ENCODE assay signal across 18 cellular contexts in genomic region chr3:118742760-118743159, GRCh38.
DNase-seq lines count a peak whose midpoint lies in the region; ATAC-seq and TF ChIP-seq lines count a peak whose summit lies in the region.
"Had no signal": no experiment of that assay in that cellular context is flagged by ENCODE, and none has a peak within 500 bp of the region (broad histone marks: within the 10 kb centered on the region; RNA-seq: fewer than 3 reads in every experiment).

No MANE protein-coding gene starts in this region.

- H3K36me3 Mint-ChIP-seq in MCF 10A (ENCODE audit: insufficient read depth, unreplicated experiment), result no peaks in the 10 kb centered on the region

- H3K9me3 ChIP-seq in mammary epithelial cell (replicated peaks; ENCODE audit: insufficient read depth, low read length) (no peaks in the 10 kb centered on the region), esophagus muscularis mucosa (no peaks in the 10 kb centered on the region)
- H3K9me3 ChIP-seq: A549, Caco-2 had no signal

- H3K4me1 ChIP-seq in mammary epithelial cell (ENCODE audit: insufficient read depth, low read length) (no peaks in the 10 kb centered on the region), esophagus muscularis mucosa (no peaks in the 10 kb centered on the region)
- H3K4me1 ChIP-seq: A549, Caco-2 had no signal

- H3K27ac Mint-ChIP-seq in MCF 10A (ENCODE audit: low read depth, unreplicated experiment), result no peak overlapping the region
- H3K27ac Mint-ChIP-seq: CD4-positive, alpha-beta T cell; H9 had no signal

- no peaks in the 10 kb centered on the region for H3K79me2 ChIP-seq in mammary epithelial cell (ENCODE audit: insufficient read depth, low read length)

- H3K9ac ChIP-seq in mammary epithelial cell (ENCODE audit: insufficient read depth, low read length), result no peak overlapping the region

- intact Hi-C loops in MCF 10A (cut with micrococcal nuclease), result no loop called here
- intact Hi-C loops in mammary epithelial cell (cut with micrococcal nuclease), result no loop called here
- intact Hi-C loops in esophagus muscularis mucosa (cut with DNase I), result no loop called here

- no peaks in the 10 kb centered on the region for H4K20me1 ChIP-seq in mammary epithelial cell (ENCODE audit: insufficient read depth, low read length)

- DNase-seq in MCF 10A (ENCODE audit: unreplicated experiment), result peak; percentile 22
- DNase-seq in mammary epithelial cell, result no peak
- DNase-seq in esophagus muscularis mucosa (ENCODE audit: extremely low spot score), result peak; percentile 50
- no peak for DNase-seq in omental fat pad (ENCODE audit: low spot score)
- DNase-seq in NCI-H524 (lab: John Stamatoyannopoulos, UW), result no peak
- DNase-seq: AML-193; Caco-2; CD4-positive, alpha-beta T cell; GOT3; H9; IMR-90 had no signal

- TF ChIP-seq EP300 in esophagus muscularis mucosa (IDR thresholded peaks at IDR 0.05), result no peak

- TF ChIP-seq POLR2A in esophagus muscularis mucosa (IDR thresholded peaks at IDR 0.05; ENCODE audit: low read depth) (no peak), GM18505 (IDR thresholded peaks at IDR 0.05; ENCODE audit: borderline replicate concordance, extremely low read depth, insufficient read depth, insufficient read length) (no peak)

- BruUV-seq in MCF 10A (replicated peaks; lab: Mats Ljungman, UMichigan) (no TSS peak), mammary epithelial cell (replicated peaks; lab: Mats Ljungman, UMichigan) (no TSS peak)

- H3K36me3 ChIP-seq in mammary epithelial cell (ENCODE audit: insufficient read depth, low read length) (no peaks in the 10 kb centered on the region), esophagus muscularis mucosa (no peaks in the 10 kb centered on the region)

- dilution Hi-C loops in mammary epithelial cell (cut with HindIII; ENCODE audit: low sequenced_read_pairs), result no loop called here

- WGBS in mammary epithelial cell (ENCODE audit: low coverage, missing lambda C conversion rate), result 8% methylated on average over 2 of the region's 2 CpGs
- 82% methylated on average over 2 of the region's 2 CpGs for WGBS in esophagus muscularis mucosa

- no peak overlapping the region for H3K4me2 ChIP-seq in mammary epithelial cell (ENCODE audit: insufficient read depth, low read depth, low read length)
- H3K4me2 ChIP-seq: A549 had no signal

- H3K4me3 ChIP-seq in mammary epithelial cell (replicated peaks in 1 of 3; ENCODE audit: insufficient read depth in 1 of 3, low read depth in 2 of 3, low read length in 3 of 3) (no peak overlapping the region), esophagus muscularis mucosa (no peak overlapping the region)
- H3K4me3 ChIP-seq: A549, K562 had no signal

- POLR2A ChIA-PET in MCF 10A (lab: Yijun Ruan, JAX), result no interaction called here

- in situ Hi-C loops in mammary epithelial cell (cut with MboI; ENCODE audit: low sequenced_read_pairs in 2 of 2), result no loop called here

- ATAC-seq in omental fat pad (ENCODE audit: low FRiP score), result peak; percentile 73
- no peak for ATAC-seq in GM18505 (IDR thresholded peaks at IDR 0.05; ENCODE audit: unreplicated experiment)
- no peak for ATAC-seq in HG02571 (IDR thresholded peaks at IDR 0.05; ENCODE audit: unreplicated experiment)
- ATAC-seq: A549, K562 had no signal

- no peak overlapping the region for H3K27ac ChIP-seq in mammary epithelial cell (ENCODE audit: insufficient read depth, low read depth, low read length)
- no peak overlapping the region for H3K27ac ChIP-seq in esophagus muscularis mucosa (replicated peaks in 1 of 4)
- H3K27ac ChIP-seq: 22Rv1, A549, C4-2B, HL-60 had no signal

- no peaks in the 10 kb centered on the region for H3K27me3 Mint-ChIP-seq in MCF 10A (ENCODE audit: insufficient read depth, unreplicated experiment)
- H3K27me3 Mint-ChIP-seq: CD4-positive, alpha-beta T cell had no signal

- no peak overlapping the region for H2AFZ ChIP-seq in mammary epithelial cell (ENCODE audit: low read depth, low read length)

- no peak for TF ChIP-seq CTCF in MCF 10A (IDR thresholded peaks at IDR 0.05; ENCODE audit: unreplicated experiment)
- no peak for TF ChIP-seq CTCF in mammary epithelial cell (conservative IDR thresholded peaks at IDR 0.05 in 1 of 2, IDR thresholded peaks at IDR 0.05 in 1 of 2; ENCODE audit: extremely low read depth in 1 of 2, insufficient read depth in 1 of 2, low read depth in 1 of 2, low read length in 2 of 2)
- TF ChIP-seq CTCF in esophagus muscularis mucosa (IDR thresholded peaks at IDR 0.05), result no peak
- TF ChIP-seq CTCF in omental fat pad (IDR thresholded peaks at IDR 0.05), result no peak

- H3K9me3 Mint-ChIP-seq in MCF 10A (ENCODE audit: unreplicated experiment), result no peaks in the 10 kb centered on the region

- no peak overlapping the region for H3K4me3 Mint-ChIP-seq in MCF 10A (ENCODE audit: unreplicated experiment)
- H3K4me3 Mint-ChIP-seq: CD4-positive, alpha-beta T cell; H9 had no signal

- H3K27me3 ChIP-seq in mammary epithelial cell (ENCODE audit: insufficient read depth, low read length), result no peaks in the 10 kb centered on the region
- H3K27me3 ChIP-seq in esophagus muscularis mucosa, result no peaks in the 10 kb centered on the region

- H3K4me1 Mint-ChIP-seq in MCF 10A (ENCODE audit: insufficient read depth, unreplicated experiment), result peaks cover 6% of the 10 kb centered on the region

- CTCF ChIA-PET in MCF 10A (lab: Yijun Ruan, JAX), result interaction anchor here (0.6 to 0.7 kb wide), 2 partner anchors 140 to 1595 kb away, joined by 3 to 4 read pairs; no protein-coding TSS in a partner anchor
- CTCF ChIA-PET in mammary epithelial cell (lab: Charles Lee; ENCODE audit: low non-redundant PET), result no interaction called here

Comparison
In these comparisons a context has a peak if more than half of its experiments do, and no peak if none do; other contexts are left out.
1. DNase-seq: peak in MCF 10A (single experiment) and esophagus muscularis mucosa (single experiment); none in mammary epithelial cell (single experiment), omental fat pad (single experiment) and NCI-H524 (0 of 2).